Comparison of ENCODE assay signal across 35 cellular contexts in the genomic region with DNA sequence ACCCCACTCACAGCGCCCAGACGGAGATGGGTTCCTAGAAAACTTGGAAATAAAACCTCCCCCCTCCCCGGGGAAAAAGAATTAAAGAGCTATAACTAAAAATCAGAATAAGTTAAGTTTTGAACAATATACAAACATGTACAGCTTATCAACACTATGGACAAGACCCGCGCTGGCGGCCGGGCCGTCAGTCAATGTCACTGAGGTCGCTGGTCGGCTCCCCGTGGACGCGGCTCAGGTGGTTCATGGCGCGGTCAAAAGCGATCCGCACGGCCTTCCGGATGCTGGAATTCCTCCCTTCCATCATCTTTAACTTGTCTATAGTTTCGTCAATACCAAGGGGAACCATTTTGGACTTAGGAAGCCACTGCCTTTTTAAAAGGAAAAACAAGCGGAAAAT.
"Had no signal": no experiment of that assay in that cellular context is flagged by ENCODE, and none has a peak within 500 bp of the region (broad histone marks: within the 10 kb centered on the region; RNA-seq: fewer than 3 reads in every experiment).

No MANE protein-coding gene starts in this region.

- H3K9me3 ChIP-seq: adrenal gland, breast epithelium, esophagus muscularis mucosa, gastrocnemius medialis, heart right ventricle had no signal

- H3K27me3 ChIP-seq: adrenal gland, breast epithelium, cardiac muscle cell, dorsolateral prefrontal cortex, esophagus muscularis mucosa, gastrocnemius medialis, heart right ventricle had no signal

- H3K27ac Mint-ChIP-seq: activated CD4-positive, alpha-beta memory T cell treated with anti-CD3 and anti-CD28 coated beads for 36 hours; activated CD4-positive, alpha-beta T cell treated with anti-CD3 and anti-CD28 coated beads for 36 hours; activated CD4-positive, alpha-beta T cell treated with anti-CD3 and anti-CD28 coated beads, Interleukin-2, amount 10 ng/mL, durations not matched to agents 24 days and 14 days; activated CD8-positive, alpha-beta memory T cell treated with anti-CD3 and anti-CD28 coated beads, Interleukin-2, amount 10 ng/mL, durations not matched to agents 7 days and 5 days; activated CD8-positive, alpha-beta T cell treated with anti-CD3 and anti-CD28 coated beads, Interleukin-2, amount 10 ng/mL, durations not matched to agents 7 days and 5 days; activated naive CD4-positive, alpha-beta T cell treated with anti-CD3 and anti-CD28 coated beads for 36 hours; activated naive CD4-positive, alpha-beta T cell treated with anti-CD3 and anti-CD28 coated beads, Interleukin-2, amount 50 U/mL, for 24 hours; activated naive CD8-positive, alpha-beta T cell treated with anti-CD3 and anti-CD28 coated beads for 36 hours; activated naive CD8-positive, alpha-beta T cell treated with anti-CD3 and anti-CD28 coated beads, Interleukin-2, amount 50 U/mL, for 24 hours; activated T-helper 2 cell treated with anti-CD3 and anti-CD28 coated beads, Interferon-gamma antibody, Interleukin-2, Interleukin-4, amounts not matched to agents 10 μg/mL and 5 μg/mL and 100 μg/mL, durations not matched to agents 14 hours and 24 hours and 36 hours; dendritic cell treated with granulocyte-macrophage colony-stimulating factor and Interleukin-4, amounts not matched to agents 40 ng/mL and 50 ng/mL, for 4 days had no signal

- H3K4me3 Mint-ChIP-seq: activated CD4-positive, alpha-beta memory T cell treated with anti-CD3 and anti-CD28 coated beads for 36 hours; activated CD4-positive, alpha-beta T cell treated with anti-CD3 and anti-CD28 coated beads for 36 hours; activated CD4-positive, alpha-beta T cell treated with anti-CD3 and anti-CD28 coated beads, Interleukin-2, amount 10 ng/mL, durations not matched to agents 24 days and 14 days; activated CD8-positive, alpha-beta memory T cell treated with anti-CD3 and anti-CD28 coated beads, Interleukin-2, amount 10 ng/mL, durations not matched to agents 7 days and 5 days; activated CD8-positive, alpha-beta T cell treated with anti-CD3 and anti-CD28 coated beads, Interleukin-2, amount 10 ng/mL, durations not matched to agents 7 days and 5 days; activated naive CD4-positive, alpha-beta T cell treated with anti-CD3 and anti-CD28 coated beads for 36 hours; activated naive CD4-positive, alpha-beta T cell treated with anti-CD3 and anti-CD28 coated beads, Interleukin-2, amount 50 U/mL, for 24 hours; activated naive CD8-positive, alpha-beta T cell treated with anti-CD3 and anti-CD28 coated beads, Interleukin-2, amount 50 U/mL, for 24 hours; activated T-helper 1 cell treated with anti-CD3 and anti-CD28 coated beads, Interleukin-12 subunit alpha, Interleukin-12 subunit beta, Interleukin-2, Interleukin-4 antibody, amounts not matched to agents 30 ng/mL and 10 ng/mL and 1 ng/mL, durations not matched to agents 14 hours and 24 hours and 36 hours; brain; central memory CD8-positive, alpha-beta T cell; dendritic cell treated with granulocyte-macrophage colony-stimulating factor and Interleukin-4, amounts not matched to agents 40 ng/mL and 50 ng/mL, for 4 days had no signal

- H3K4me1 Mint-ChIP-seq: activated naive CD8-positive, alpha-beta T cell treated with anti-CD3 and anti-CD28 coated beads for 36 hours; central memory CD8-positive, alpha-beta T cell had no signal

- ATAC-seq: activated CD8-positive, alpha-beta memory T cell treated with anti-CD3 and anti-CD28 coated beads, Interleukin-2, amount 10 ng/mL, durations not matched to agents 7 days and 5 days; activated CD8-positive, alpha-beta T cell treated with anti-CD3 and anti-CD28 coated beads, Interleukin-2, amount 10 ng/mL, durations not matched to agents 7 days and 5 days; activated naive CD8-positive, alpha-beta T cell treated with anti-CD3 and anti-CD28 coated beads, Interleukin-2, amount 50 U/mL, for 24 hours; foreskin keratinocyte; gastrocnemius medialis; heart right ventricle had no signal

- H3K9me3 Mint-ChIP-seq: activated CD4-positive, alpha-beta memory T cell treated with anti-CD3 and anti-CD28 coated beads for 36 hours; activated CD4-positive, alpha-beta T cell treated with anti-CD3 and anti-CD28 coated beads, Interleukin-2, amount 10 ng/mL, durations not matched to agents 24 days and 14 days; activated naive CD4-positive, alpha-beta T cell treated with anti-CD3 and anti-CD28 coated beads for 36 hours; activated naive CD4-positive, alpha-beta T cell treated with anti-CD3 and anti-CD28 coated beads, Interleukin-2, amount 50 U/mL, for 24 hours; activated naive CD8-positive, alpha-beta T cell treated with anti-CD3 and anti-CD28 coated beads for 36 hours; activated naive CD8-positive, alpha-beta T cell treated with anti-CD3 and anti-CD28 coated beads, Interleukin-2, amount 50 U/mL, for 24 hours; activated T-helper 1 cell treated with anti-CD3 and anti-CD28 coated beads, Interleukin-12 subunit alpha, Interleukin-12 subunit beta, Interleukin-2, Interleukin-4 antibody, amounts not matched to agents 30 ng/mL and 10 ng/mL and 1 ng/mL, durations not matched to agents 14 hours and 24 hours and 36 hours; activated T-helper 2 cell treated with anti-CD3 and anti-CD28 coated beads, Interferon-gamma antibody, Interleukin-2, Interleukin-4, amounts not matched to agents 10 μg/mL and 5 μg/mL and 100 μg/mL, durations not matched to agents 14 hours and 24 hours and 36 hours; brain; central memory CD8-positive, alpha-beta T cell; dendritic cell treated with granulocyte-macrophage colony-stimulating factor and Interleukin-4, amounts not matched to agents 40 ng/mL and 50 ng/mL, for 4 days had no signal

- H3K27ac ChIP-seq: adrenal gland, breast epithelium, cardiac muscle cell, coronary artery, dorsolateral prefrontal cortex, esophagus muscularis mucosa, foreskin keratinocyte, gastrocnemius medialis, heart right ventricle had no signal

- DNase-seq: activated CD4-positive, alpha-beta memory T cell treated with anti-CD3 and anti-CD28 coated beads for 36 hours; activated CD4-positive, alpha-beta T cell treated with anti-CD3 and anti-CD28 coated beads for 36 hours; activated CD4-positive, alpha-beta T cell treated with anti-CD3 and anti-CD28 coated beads, Interleukin-2, amount 10 ng/mL, durations not matched to agents 24 days and 14 days; activated CD4-positive, CD25-positive, alpha-beta regulatory T cell; activated CD4-positive, CD25-positive, alpha-beta regulatory T cell treated with anti-CD3 and anti-CD28 coated beads, Interleukin-2, amount 50 U/mL, for 72 hours; activated CD8-positive, alpha-beta memory T cell treated with anti-CD3 and anti-CD28 coated beads, Interleukin-2, amount 10 ng/mL, durations not matched to agents 7 days and 5 days; activated CD8-positive, alpha-beta memory T cell treated with anti-CD3 and anti-CD28 coated beads, Interleukin-2, amount 50 U/mL, for 4 hours; activated CD8-positive, alpha-beta T cell treated with anti-CD3 and anti-CD28 coated beads, Interleukin-2, amount 10 ng/mL, durations not matched to agents 7 days and 5 days; activated effector memory CD4-positive, alpha-beta T cell treated with anti-CD3 and anti-CD28 coated beads, Interleukin-2, amount 50 U/mL, for 16 hours; activated naive CD4-positive, alpha-beta T cell treated with anti-CD3 and anti-CD28 coated beads for 36 hours; activated naive CD8-positive, alpha-beta T cell treated with anti-CD3 and anti-CD28 coated beads for 36 hours; activated naive CD8-positive, alpha-beta T cell treated with anti-CD3 and anti-CD28 coated beads, Interleukin-2, amount 50 U/mL, for 24 hours; activated T-cell treated with anti-CD3 and anti-CD28 coated beads, Interleukin-2, amount 50 U/mL, for 1 hour; activated T-cell treated with anti-CD3 and anti-CD28 coated beads, Interleukin-2, amount 50 U/mL, for 48 hours; adrenal gland; amygdala; aorta; effector memory CD4-positive, alpha-beta T cell; erythroblast; foreskin keratinocyte; gastrocnemius medialis; heart right ventricle; T-helper 1 cell; T-helper 2 cell had no signal

- H3K27me3 Mint-ChIP-seq: activated CD4-positive, alpha-beta memory T cell treated with anti-CD3 and anti-CD28 coated beads for 36 hours; activated CD4-positive, alpha-beta T cell treated with anti-CD3 and anti-CD28 coated beads for 36 hours; activated CD4-positive, alpha-beta T cell treated with anti-CD3 and anti-CD28 coated beads, Interleukin-2, amount 10 ng/mL, durations not matched to agents 24 days and 14 days; activated CD8-positive, alpha-beta memory T cell treated with anti-CD3 and anti-CD28 coated beads, Interleukin-2, amount 10 ng/mL, durations not matched to agents 7 days and 5 days; activated naive CD4-positive, alpha-beta T cell treated with anti-CD3 and anti-CD28 coated beads, Interleukin-2, amount 50 U/mL, for 24 hours; activated naive CD8-positive, alpha-beta T cell treated with anti-CD3 and anti-CD28 coated beads for 36 hours; activated naive CD8-positive, alpha-beta T cell treated with anti-CD3 and anti-CD28 coated beads, Interleukin-2, amount 50 U/mL, for 24 hours; brain; central memory CD8-positive, alpha-beta T cell had no signal
